Comparison of ENCODE assay signal across 22 cellular contexts in genomic region chr20:56382696-56383095, GRCh38. TPM values are rescaled to one million over a fixed set of nuclear protein-coding genes. Genes with fewer than 3 reads are reported as not detected.
"Had no signal": no experiment of that assay in that cellular context is flagged by ENCODE, and none has a peak within 500 bp of the region (broad histone marks: within the 10 kb centered on the region; RNA-seq: fewer than 3 reads in every experiment).

No MANE protein-coding gene starts in this region.

- DNase-seq: activated B cell treated with CpG ODN at 0.5 μM for 24 hours; activated CD4-positive, alpha-beta memory T cell treated with anti-CD3 and anti-CD28 coated beads, Interleukin-2, amount 10 ng/mL, durations not matched to agents 7 days and 5 days; activated CD4-positive, alpha-beta T cell treated with anti-CD3 and anti-CD28 coated beads for 4 hours; activated T-cell treated with anti-CD3 and anti-CD28 coated beads for 4 hours; amygdala; cortex of kidney; foreskin fibroblast; left ventricle myocardium inferior; mammary epithelial cell; nephron progenitor cell; posterior cingulate gyrus; right lobe of liver; small intestine; stimulated activated CD4-positive, alpha-beta T cell treated with anti-CD3 and anti-CD28 coated beads, Interleukin-2, amount 100 ng/mL, for 24 hours; T-cell; T-helper 9 cell; trophoblast cell; uterus had no signal

- H3K27me3 ChIP-seq: right lobe of liver, uterus had no signal

- H3K9me3 ChIP-seq: left ventricle myocardium inferior, right lobe of liver, uterus had no signal

- H3K27ac Mint-ChIP-seq: activated B cell treated with CpG ODN at 0.5 μM for 24 hours; activated CD4-positive, alpha-beta memory T cell treated with anti-CD3 and anti-CD28 coated beads, Interleukin-2, amount 10 ng/mL, durations not matched to agents 7 days and 5 days; activated naive CD8-positive, alpha-beta T cell; nephron progenitor cell; stimulated activated effector memory CD8-positive, alpha-beta T cell treated with anti-CD3 and anti-CD28 coated beads, Interleukin-12 subunit alpha, Interleukin-12 subunit beta, amount 100 ng/mL, for 72 hours; T-cell had no signal

- H3K27ac ChIP-seq: epithelial cell of prostate, left ventricle myocardium inferior, right lobe of liver, uterus had no signal

- H3K4me3 ChIP-seq: left ventricle myocardium inferior, right lobe of liver, uterus had no signal

- ATAC-seq: right lobe of liver; stimulated activated effector memory CD8-positive, alpha-beta T cell treated with anti-CD3 and anti-CD28 coated beads, Interleukin-12 subunit alpha, Interleukin-12 subunit beta, amount 100 ng/mL, for 72 hours; T-cell had no signal

- H3K9me3 Mint-ChIP-seq: activated B cell treated with CpG ODN at 0.5 μM for 24 hours; activated CD4-positive, alpha-beta memory T cell treated with anti-CD3 and anti-CD28 coated beads, Interleukin-2, amount 10 ng/mL, durations not matched to agents 7 days and 5 days; nephron progenitor cell; stimulated activated effector memory CD8-positive, alpha-beta T cell treated with anti-CD3 and anti-CD28 coated beads, Interleukin-12 subunit alpha, Interleukin-12 subunit beta, amount 100 ng/mL, for 72 hours; T-cell had no signal

- H3K4me1 ChIP-seq: right lobe of liver, uterus had no signal

- H3K4me1 Mint-ChIP-seq: activated B cell treated with CpG ODN at 0.5 μM for 24 hours, T-cell had no signal

- FAIRE-seq: keratinocyte, small intestine had no signal

- H3K36me3 ChIP-seq: left ventricle myocardium inferior, right lobe of liver, uterus had no signal

- H3K4me3 Mint-ChIP-seq: activated B cell treated with CpG ODN at 0.5 μM for 24 hours; activated CD4-positive, alpha-beta memory T cell treated with anti-CD3 and anti-CD28 coated beads, Interleukin-2, amount 10 ng/mL, durations not matched to agents 7 days and 5 days; activated naive CD8-positive, alpha-beta T cell; nephron progenitor cell; stimulated activated effector memory CD8-positive, alpha-beta T cell treated with anti-CD3 and anti-CD28 coated beads, Interleukin-12 subunit alpha, Interleukin-12 subunit beta, amount 100 ng/mL, for 72 hours; T-cell had no signal

- H3K27me3 Mint-ChIP-seq: activated B cell treated with CpG ODN at 0.5 μM for 24 hours; activated CD4-positive, alpha-beta memory T cell treated with anti-CD3 and anti-CD28 coated beads, Interleukin-2, amount 10 ng/mL, durations not matched to agents 7 days and 5 days; activated naive CD8-positive, alpha-beta T cell; T-cell had no signal

RNA-seq across cellular contexts. Expression of gene CASS4, which starts 29.4 kb away (rescaled TPM):
- polyA plus RNA-seq: mammary epithelial cell had no signal
